In the genomic region with DNA sequence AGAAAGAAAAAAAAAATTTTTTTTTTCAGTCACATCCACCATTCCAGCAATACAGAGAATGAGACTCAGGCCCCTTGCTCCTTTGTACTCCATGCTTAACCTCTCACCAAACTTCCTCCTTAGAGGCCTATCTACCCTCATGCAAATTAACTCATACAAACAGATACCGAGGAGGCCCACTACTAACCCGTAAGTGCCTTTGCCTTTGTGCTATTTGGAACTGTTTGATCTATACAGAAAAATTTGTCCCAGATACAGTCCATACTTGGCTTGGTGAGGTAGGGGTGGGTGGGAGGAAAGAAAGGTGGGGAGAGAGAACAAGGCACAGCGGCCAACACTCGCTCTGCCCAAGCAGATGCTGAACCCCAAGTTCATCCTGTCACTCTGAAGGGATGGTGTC, we compare ENCODE assay signal across 8 cellular contexts.
DNase-seq lines count a peak whose midpoint lies in the region; ATAC-seq and TF ChIP-seq lines count a peak whose summit lies in the region.
"Had no signal": no experiment of that assay in that cellular context is flagged by ENCODE, and none has a peak within 500 bp of the region (broad histone marks: within the 10 kb centered on the region; RNA-seq: fewer than 3 reads in every experiment).

No MANE protein-coding gene starts in this region.

- H3F3A ChIP-seq in smooth muscle cell (ENCODE audit: low read depth), result peaks cover 7% of the 10 kb centered on the region

- 78% methylated on average over 4 of the region's 4 CpGs for WGBS in smooth muscle cell (ENCODE audit: low lambda C conversion rate)
- 88 to 92% methylated on average over 4 of the region's 4 CpGs for WGBS in thyroid gland, 2 donors

- peak overlapping the region; percentile 66 for H3K27ac ChIP-seq in smooth muscle cell (ENCODE audit: low read depth)
- peak overlapping the region in 1 of 3 donors; percentile 40 for H3K27ac ChIP-seq in thyroid gland

- TF ChIP-seq CTCF in smooth muscle cell (IDR thresholded peaks at IDR 0.05; ENCODE audit: borderline replicate concordance, insufficient read depth, poor library complexity, severe bottlenecking) (no peak), thyroid gland (IDR thresholded peaks at IDR 0.05) (no peak)

- H3K27me3 ChIP-seq in smooth muscle cell (ENCODE audit: low read depth), result no peaks in the 10 kb centered on the region
- no peaks in the 10 kb centered on the region for H3K27me3 ChIP-seq in thyroid gland

- no peak overlapping the region for H3K9ac ChIP-seq in smooth muscle cell (ENCODE audit: low read depth)

- no peaks in the 10 kb centered on the region for H3K9me3 ChIP-seq in smooth muscle cell (replicated peaks; ENCODE audit: low read depth)
- no peaks in the 10 kb centered on the region for H3K9me3 ChIP-seq in thyroid gland

- peak overlapping the region; percentile 47 for H3K4me2 ChIP-seq in smooth muscle cell

- H3K4me3 ChIP-seq in smooth muscle cell, result no peak overlapping the region
- no peak overlapping the region for H3K4me3 ChIP-seq in thyroid gland (replicated peaks in 1 of 3)

- TF ChIP-seq POLR2A in thyroid gland (IDR thresholded peaks at IDR 0.05), result no peak

- H3K4me1 ChIP-seq in smooth muscle cell (ENCODE audit: low read depth) (peaks cover 17% of the 10 kb centered on the region), thyroid gland (peaks cover 3 to 18% of the 10 kb centered on the region in 2 donors)

- H4K20me1 ChIP-seq in smooth muscle cell (ENCODE audit: low read depth), result no peaks in the 10 kb centered on the region

- no peaks in the 10 kb centered on the region for H3K79me2 ChIP-seq in smooth muscle cell (ENCODE audit: low read depth)

- ATAC-seq in GM19035 (IDR thresholded peaks at IDR 0.05; ENCODE audit: unreplicated experiment) (peak; percentile 31), HG02885 (IDR thresholded peaks at IDR 0.05; ENCODE audit: poor library complexity, unreplicated experiment) (peak; percentile 56), GM21825 (IDR thresholded peaks at IDR 0.05; ENCODE audit: unreplicated experiment) (no peak)
- ATAC-seq: stimulated activated naive CD8-positive, alpha-beta T cell treated with anti-CD3 and anti-CD28 coated beads, Interleukin-15, Interleukin-2, amounts not matched to agents 100 U/mL and 50 U/mL, for 24 hours had no signal

- intact Hi-C loops in thyroid gland (cut with DNase I), result no loop called here

- H2AFZ ChIP-seq in smooth muscle cell (ENCODE audit: low read depth), result no peak overlapping the region

- H3K36me3 ChIP-seq in smooth muscle cell (ENCODE audit: low read depth) (no peaks in the 10 kb centered on the region), thyroid gland (no peaks in the 10 kb centered on the region)

- peak; percentile 47 for DNase-seq in SKM-1 treated with dmso at 0.1 percent for 144 hours (lab: John Stamatoyannopoulos, UW; ENCODE audit: unreplicated experiment)
- no peak for DNase-seq in smooth muscle cell (lab: John Stamatoyannopoulos, UW; ENCODE audit: unreplicated experiment)
- no peak for DNase-seq in thyroid gland
- no peak for DNase-seq in activated CD4-positive, alpha-beta T cell treated with anti-CD3 and anti-CD28 coated beads, Interleukin-2, amount 50 U/mL, for 48 hours
- DNase-seq: stimulated activated naive CD8-positive, alpha-beta T cell treated with anti-CD3 and anti-CD28 coated beads, Interleukin-15, Interleukin-2, amounts not matched to agents 100 U/mL and 50 U/mL, for 24 hours had no signal
